Comparison of ENCODE assay signal across 9 cellular contexts in genomic region chr5:79133121-79133656, GRCh38. TPM values are rescaled to one million over a fixed set of nuclear protein-coding genes. Genes with fewer than 3 reads are reported as not detected.
A peak's percentile ranks its signal among the peaks of the same experiment; 100 is the strongest.
DNase-seq lines count a peak whose midpoint lies in the region; ATAC-seq, FAIRE-seq and TF ChIP-seq lines count a peak whose summit lies in the region.
"Had no signal": no experiment of that assay in that cellular context is flagged by ENCODE, and none has a peak within 500 bp of the region (broad histone marks: within the 10 kb centered on the region; RNA-seq: fewer than 3 reads in every experiment).

No MANE protein-coding gene starts in this region.

- intact Hi-C loops in Panc1 (cut with micrococcal nuclease; ENCODE audit: unreplicated experiment) = loop anchor here (1.0 to 5.0 kb wide), 2 partner anchors 108 to 329 kb away; no protein-coding TSS in a partner anchor
- intact Hi-C loops in right lobe of liver (cut with DNase I) = no loop called here
- intact Hi-C loops in transverse colon (cut with DNase I; ENCODE audit: low total_unique reads) = loop anchor here (5.0 kb wide), 2 partner anchors 104 to 111 kb away; partner anchors contain the start of gene JMY

- BruUV-seq in Panc1 (replicated peaks; lab: Mats Ljungman, UMichigan) = no TSS peak

- TF ChIP-seq EP300 in transverse colon (IDR thresholded peaks at IDR 0.05; ENCODE audit: low read depth) = no peak

- no peak; the same call in 1 of the 2 replicates for ATAC-seq in Panc1
- peak in 3 of 4 donors; percentile 25 to 66 (median 54) for ATAC-seq in right lobe of liver
- ATAC-seq in GM21737 (IDR thresholded peaks at IDR 0.05; ENCODE audit: unreplicated experiment) = no peak
- ATAC-seq in HG03432 (IDR thresholded peaks at IDR 0.05; ENCODE audit: unreplicated experiment) = no peak

- peak; percentile 78 for FAIRE-seq in colon (lab: Jason Lieb, UNC)

- in situ Hi-C loops in Panc1 (cut with HindIII; ENCODE audit: low pct_unique_long_range_greater_than_20kb, low sequenced_read_pairs) = no loop called here
- in situ Hi-C loops in transverse colon (cut with MboI; ENCODE audit: low pct_ligation_motif_present in 1 of 4, low pct_unique_long_range_greater_than_20kb in 1 of 4, low sequenced_read_pairs in 3 of 4) = loop anchor here (5.0 to 25.0 kb wide), 4 partner anchors 96 to 334 kb away; no protein-coding TSS in a partner anchor

- TF ChIP-seq POLR2A in right lobe of liver (IDR thresholded peaks at IDR 0.05) = no peak
- TF ChIP-seq POLR2A in transverse colon (IDR thresholded peaks at IDR 0.05) = no peak

- H3K27ac ChIP-seq in Panc1 (ENCODE audit: low read length) (no peak overlapping the region), right lobe of liver (peak overlapping the region in 1 of 3 donors; percentile 49), transverse colon (peak overlapping the region; percentile 68 to 81 (median 78))
- H3K27ac ChIP-seq: HL-60 had no signal

- H3K36me3 ChIP-seq in Panc1 (ENCODE audit: control insufficient read depth, insufficient read depth, low read length) = no peaks in the 10 kb centered on the region
- H3K36me3 ChIP-seq in right lobe of liver = peaks cover 0 to 32% (median 0%) of the 10 kb centered on the region in 4 donors
- no peaks in the 10 kb centered on the region for H3K36me3 ChIP-seq in transverse colon

- H3K4me3 ChIP-seq in Panc1 (ENCODE audit: low read depth in 2 of 2, low read length in 2 of 2) (peak overlapping the region; percentile 21 to 41; a peak in 3 of 4 replicates), right lobe of liver (no peak overlapping the region), transverse colon (peak overlapping the region in 3 of 4 donors; percentile 6 to 30 (median 7))

- H3K4me1 ChIP-seq in Panc1 (ENCODE audit: control insufficient read depth, insufficient read depth, low read length) (peaks cover 7% of the 10 kb centered on the region), right lobe of liver (peaks cover 0 to 19% (median 4%) of the 10 kb centered on the region in 4 donors), transverse colon (peaks cover 0 to 14% (median 8%) of the 10 kb centered on the region in 4 donors)

- no peak for TF ChIP-seq CTCF in Panc1 (IDR thresholded peaks at IDR 0.05)
- peak; percentile 35 to 53 (median 44) for TF ChIP-seq CTCF in right lobe of liver (IDR thresholded peaks at IDR 0.05)
- TF ChIP-seq CTCF in transverse colon (IDR thresholded peaks at IDR 0.05) = peak; percentile 34 to 56 (median 45)

- POLR2A ChIA-PET in Panc1 (lab: Charles Lee) = interaction anchor here (0.7 kb wide), 1 partner anchor 353 kb away, joined by 5 read pairs; no protein-coding TSS in a partner anchor

- no peaks in the 10 kb centered on the region for H3K27me3 ChIP-seq in Panc1 (ENCODE audit: control insufficient read depth, insufficient read depth, low read length)
- H3K27me3 ChIP-seq in right lobe of liver = no peaks in the 10 kb centered on the region
- H3K27me3 ChIP-seq in transverse colon = no peaks in the 10 kb centered on the region

- CTCF ChIA-PET in Panc1 (lab: Charles Lee) = interaction anchor here (0.6 to 3.3 kb wide), 25 partner anchors 11 to 986 kb away, joined by 3 to 94 read pairs (median 6); no protein-coding TSS in a partner anchor

- DNase-seq in AML-193 (lab: John Stamatoyannopoulos, UW) (peak; percentile 61 to 64), HS-27A (ENCODE audit: low read depth) (peak; percentile 5), Panc1 (ENCODE audit: low read depth, low spot score) (peak; percentile 28), right lobe of liver (no peak), transverse colon (no peak)

- H3K9me3 ChIP-seq in Panc1 (ENCODE audit: control insufficient read depth, insufficient read depth, low read depth, low read length) = no peaks in the 10 kb centered on the region
- H3K9me3 ChIP-seq in right lobe of liver = no peaks in the 10 kb centered on the region
- H3K9me3 ChIP-seq in transverse colon = no peaks in the 10 kb centered on the region

- WGBS in right lobe of liver (ENCODE audit: insufficient coverage, low coverage, low lambda C conversion rate, missing lambda C conversion rate) = 1% methylated on average over 4 of the region's 4 CpGs
- WGBS in transverse colon (ENCODE audit: low coverage in 1 of 2), 2 donors = 4 to 7% methylated on average over 4 of the region's 4 CpGs

RNA-seq across cellular contexts. Expression of gene BHMT, which starts 21.6 kb away (rescaled TPM):
- not detected for total RNA-seq in Panc1 (2021; ENCODE audit: unreplicated experiment)
- not detected for polyA plus RNA-seq in Panc1 (2012; ENCODE audit: insufficient read length)
- 100 to 1,000 TPM; 105 to 899 (median 225) TPM for total RNA-seq in right lobe of liver
- total RNA-seq in transverse colon = not detected

Comparison
In these comparisons a context has a peak if more than half of its experiments do, and no peak if none do; other contexts are left out.
1. DNase-seq: peak in AML-193 (2 of 2), HS-27A (single experiment) and Panc1 (single experiment); none in right lobe of liver (0 of 3) and transverse colon (single experiment).
2. ATAC-seq: peak in right lobe of liver (3 of 4); none in Panc1 (single experiment), GM21737 (single experiment) and HG03432 (single experiment).
3. H3K4me3 ChIP-seq: peak in Panc1 (2 of 2) and transverse colon (3 of 4); none in right lobe of liver (0 of 3).
4. RNA of gene BHMT, which starts 21.6 kb away (total RNA-seq): 105 to 899 TPM in right lobe of liver; not detected in Panc1 (single experiment) and not detected in transverse colon; every median in the first group is over 10 times any median in the second.
5. intact Hi-C loops: an anchor here in Panc1 (1.0 to 5.0 kb wide) and transverse colon (5.0 kb wide); none called in right lobe of liver.